ENCODE assay signal across 9 cellular contexts in genomic region chr20:35697696-35698297, GRCh38. TPM values are rescaled to one million over a fixed set of nuclear protein-coding genes. Genes with fewer than 3 reads are reported as not detected.
DNase-seq lines count a peak whose midpoint lies in the region; ATAC-seq and TF ChIP-seq lines count a peak whose summit lies in the region.
"Had no signal": no experiment of that assay in that cellular context is flagged by ENCODE, and none has a peak within 500 bp of the region (broad histone marks: within the 10 kb centered on the region; RNA-seq: fewer than 3 reads in every experiment).

No MANE protein-coding gene starts in this region.

- no peak overlapping the region for H2AFZ ChIP-seq in OCI-LY1 (ENCODE audit: low read length)

- no peak for ATAC-seq in HG03025 (IDR thresholded peaks at IDR 0.05; ENCODE audit: low FRiP score, unreplicated experiment)

- H4K20me1 ChIP-seq in OCI-LY1 (ENCODE audit: insufficient read depth, low read length): no peaks in the 10 kb centered on the region

- no peaks in the 10 kb centered on the region for H3K36me3 ChIP-seq in CD8-positive, alpha-beta memory T cell (ENCODE audit: insufficient read depth, low read length)
- peaks cover 33% of the 10 kb centered on the region for H3K36me3 ChIP-seq in OCI-LY1 (ENCODE audit: insufficient read depth, low read length)
- H3K36me3 ChIP-seq in endodermal cell (ENCODE audit: control insufficient read depth, insufficient read depth, low read length): peaks cover 29% of the 10 kb centered on the region
- H3K36me3 ChIP-seq in neutrophil: peaks cover 49% of the 10 kb centered on the region

- H3K27me3 Mint-ChIP-seq in CD8-positive, alpha-beta memory T cell: peaks cover 0 to 2% of the 10 kb centered on the region in 2 donors
- H3K27me3 Mint-ChIP-seq in endodermal cell (ENCODE audit: insufficient read depth): no peaks in the 10 kb centered on the region

- peak overlapping the region; percentile 94 for H3K27ac ChIP-seq in CD8-positive, alpha-beta memory T cell (ENCODE audit: low read depth, low read length)
- H3K27ac ChIP-seq in OCI-LY1 (ENCODE audit: low read depth, low read length, poor library complexity, severe bottlenecking) (peak overlapping the region; percentile 17), endodermal cell (ENCODE audit: low read depth, low read length) (no peak overlapping the region), neutrophil (peak overlapping the region; percentile 85)

- CTCF ChIA-PET in CD8-positive, alpha-beta memory T cell (lab: Charles Lee): no interaction called here

- POLR2A ChIA-PET in CD8-positive, alpha-beta memory T cell (lab: Charles Lee): no interaction called here

- peaks cover 30 to 53% (median 46%) of the 10 kb centered on the region in 3 donors for H3K4me1 Mint-ChIP-seq in CD8-positive, alpha-beta memory T cell
- peaks cover 21% of the 10 kb centered on the region for H3K4me1 Mint-ChIP-seq in endodermal cell

- peaks cover 21% of the 10 kb centered on the region for H3K4me1 ChIP-seq in CD8-positive, alpha-beta memory T cell (ENCODE audit: insufficient read depth, low read length)
- H3K4me1 ChIP-seq in OCI-LY1 (ENCODE audit: insufficient read depth, low read length, severe bottlenecking): peaks cover 29% of the 10 kb centered on the region
- H3K4me1 ChIP-seq in endodermal cell (ENCODE audit: control insufficient read depth, insufficient read depth, low read length): peaks cover 3% of the 10 kb centered on the region
- peaks cover 19 to 24% of the 10 kb centered on the region in 2 experiments for H3K4me1 ChIP-seq in neutrophil (ENCODE audit: control insufficient read depth in 1 of 2, insufficient read depth in 1 of 2, low read depth in 1 of 2, low read length in 1 of 2)

- no peaks in the 10 kb centered on the region for H3K9me2 ChIP-seq in OCI-LY1 (ENCODE audit: low read depth, low read length)

- H3K79me2 ChIP-seq in OCI-LY1 (ENCODE audit: insufficient read depth, low read length): no peaks in the 10 kb centered on the region; the same call in 1 of the 2 replicates

- H3K4me3 Mint-ChIP-seq in CD8-positive, alpha-beta memory T cell: peak overlapping the region; percentile 87 to 96 (median 94)
- H3K4me3 Mint-ChIP-seq in endodermal cell: peak overlapping the region; percentile 94

- H3K27me3 ChIP-seq in CD8-positive, alpha-beta memory T cell (ENCODE audit: insufficient read depth, low read length, poor library complexity, severe bottlenecking): no peaks in the 10 kb centered on the region
- H3K27me3 ChIP-seq in OCI-LY1 (ENCODE audit: insufficient read depth, low read length) (no peaks in the 10 kb centered on the region), endodermal cell (ENCODE audit: control insufficient read depth, insufficient read depth, low read length, poor library complexity, severe bottlenecking) (no peaks in the 10 kb centered on the region), neutrophil (no peaks in the 10 kb centered on the region)

- H3K4me2 ChIP-seq in OCI-LY1 (ENCODE audit: low read length): peak overlapping the region; percentile 99

- DNase-seq in CD8-positive, alpha-beta memory T cell: peak in 1 of 5 donors; percentile 21
- DNase-seq in endodermal cell (no peak), superior temporal gyrus (ENCODE audit: extremely low spot score) (no peak), NCI-H526 (lab: John Stamatoyannopoulos, UW) (no peak), EL (no peak)
- DNase-seq: activated gamma-delta T cell treated with Interleukin-2 at 50 U/mL for 16 hours had no signal

- peak overlapping the region; percentile 5 to 98 (median 92) for H3K27ac Mint-ChIP-seq in CD8-positive, alpha-beta memory T cell
- H3K27ac Mint-ChIP-seq in endodermal cell: no peak overlapping the region

- TF ChIP-seq CTCF in OCI-LY1 (IDR thresholded peaks at IDR 0.05; ENCODE audit: low read length) (no peak), endodermal cell (conservative IDR thresholded peaks at IDR 0.05) (no peak), neutrophil (IDR thresholded peaks at IDR 0.05) (no peak)

- H3F3A ChIP-seq in OCI-LY1 (ENCODE audit: insufficient read depth, low read length): peaks cover 12% of the 10 kb centered on the region

- peak overlapping the region; percentile 90 for H3K9ac ChIP-seq in OCI-LY1 (ENCODE audit: low read length)
- H3K9ac ChIP-seq in endodermal cell (ENCODE audit: extremely low read depth, low read length, poor library complexity, severe bottlenecking): peak overlapping the region; percentile 46

- 85 to 94% methylated on average over 7 to 9 of the region's 9 CpGs for WGBS in endodermal cell (ENCODE audit: insufficient coverage in 1 of 2, insufficient read length in 1 of 2), 2 experiments

- peak overlapping the region; percentile 93 for H3K4me3 ChIP-seq in CD8-positive, alpha-beta memory T cell (ENCODE audit: low read length)
- H3K4me3 ChIP-seq in OCI-LY1 (ENCODE audit: low read depth, low read length, poor library complexity, severe bottlenecking) (peak overlapping the region; percentile 87), endodermal cell (ENCODE audit: low read length) (peak overlapping the region; percentile 96), neutrophil (ENCODE audit: low read depth in 1 of 2, low read length in 1 of 2) (peak overlapping the region; percentile 75 to 87)

- H3K9me3 Mint-ChIP-seq in CD8-positive, alpha-beta memory T cell: peaks cover 0 to 2% (median 0%) of the 10 kb centered on the region in 5 donors
- H3K9me3 Mint-ChIP-seq in endodermal cell: no peaks in the 10 kb centered on the region

- peaks cover 0 to 54% (median 6%) of the 10 kb centered on the region in 3 donors for H3K36me3 Mint-ChIP-seq in CD8-positive, alpha-beta memory T cell
- H3K36me3 Mint-ChIP-seq in endodermal cell (ENCODE audit: low read depth): peaks cover 34% of the 10 kb centered on the region

- no peaks in the 10 kb centered on the region for H3K9me3 ChIP-seq in CD8-positive, alpha-beta memory T cell (ENCODE audit: low read length)
- H3K9me3 ChIP-seq in OCI-LY1 (ENCODE audit: low read length) (no peaks in the 10 kb centered on the region), endodermal cell (ENCODE audit: control insufficient read depth, low read length) (no peaks in the 10 kb centered on the region), neutrophil (no peaks in the 10 kb centered on the region)

RNA-seq across cellular contexts. Expression of gene NFS1, which starts 1.4 kb away (rescaled TPM):
- total RNA-seq in CD8-positive, alpha-beta memory T cell: 10 to 100 TPM; 36.4 to 37.7 TPM
- polyA plus RNA-seq in CD8-positive, alpha-beta memory T cell: 18.8 TPM
- 10 to 100 TPM; 17.0 to 30.9 TPM for total RNA-seq in endodermal cell
- 30.1 TPM for polyA plus RNA-seq in endodermal cell (2013, experiment 1 of 2)
- 21.7 TPM for polyA plus RNA-seq in endodermal cell (2013, experiment 2 of 2)

RNA-seq across cellular contexts. Expression of gene ROMO1, which starts 1.4 kb away (rescaled TPM):
- 100 to 1,000 TPM; 108 to 117 TPM for total RNA-seq in CD8-positive, alpha-beta memory T cell
- polyA plus RNA-seq in CD8-positive, alpha-beta memory T cell: 358 TPM
- total RNA-seq in endodermal cell: 100 to 1,000 TPM; 194 to 243 TPM
- polyA plus RNA-seq in endodermal cell (2013, experiment 1 of 2): 207 TPM
- polyA plus RNA-seq in endodermal cell (2013, experiment 2 of 2): 196 TPM

RNA-seq across cellular contexts. Expression of gene CPNE1, which starts 33.1 kb away (rescaled TPM):
- total RNA-seq in CD8-positive, alpha-beta memory T cell: 100 to 1,000 TPM; 295 to 305 TPM
- 378 TPM for polyA plus RNA-seq in CD8-positive, alpha-beta memory T cell
- total RNA-seq in endodermal cell: 100 to 1,000 TPM; 238 to 441 TPM
- polyA plus RNA-seq in endodermal cell (2013, experiment 1 of 2): 343 TPM
- 307 TPM for polyA plus RNA-seq in endodermal cell (2013, experiment 2 of 2)

RNA-seq across cellular contexts. Expression of gene RBM12, which starts 33.1 kb away (rescaled TPM):
- 100 to 1,000 TPM; 103 to 110 TPM for total RNA-seq in CD8-positive, alpha-beta memory T cell
- polyA plus RNA-seq in CD8-positive, alpha-beta memory T cell: 46.1 TPM
- 100 to 1,000 TPM; 106 to 158 TPM for total RNA-seq in endodermal cell
- polyA plus RNA-seq in endodermal cell (2013, experiment 1 of 2): 81.6 TPM
- 80.8 TPM for polyA plus RNA-seq in endodermal cell (2013, experiment 2 of 2)

RNA-seq across cellular contexts. Expression of gene RBM39, which starts 44.3 kb away (rescaled TPM):
- total RNA-seq in CD8-positive, alpha-beta memory T cell: 100 to 1,000 TPM; 349 to 352 TPM
- 157 TPM for polyA plus RNA-seq in CD8-positive, alpha-beta memory T cell
- total RNA-seq in endodermal cell: 100 to 1,000 TPM; 276 to 332 TPM
- 233 TPM for polyA plus RNA-seq in endodermal cell (2013, experiment 1 of 2)
- polyA plus RNA-seq in endodermal cell (2013, experiment 2 of 2): 202 TPM
